In genomic region chr18:77052297-77052645, GRCh38 we compare ENCODE assay signal across 17 cellular contexts.
DNase-seq lines count a peak whose midpoint lies in the region; ATAC-seq and TF ChIP-seq lines count a peak whose summit lies in the region.
"Had no signal": no experiment of that assay in that cellular context is flagged by ENCODE, and none has a peak within 500 bp of the region (broad histone marks: within the 10 kb centered on the region; RNA-seq: fewer than 3 reads in every experiment).

No MANE protein-coding gene starts in this region.

- H3K4me1 ChIP-seq in tibial nerve (peaks cover 0 to 63% (median 56%) of the 10 kb centered on the region in 4 donors), GM23248 (ENCODE audit: insufficient read depth) (peaks cover 17% of the 10 kb centered on the region)

- H3F3A ChIP-seq in GM23248 (ENCODE audit: insufficient read depth) = no peaks in the 10 kb centered on the region

- no peak overlapping the region for H3K4me2 ChIP-seq in GM23248 (ENCODE audit: unreplicated experiment)

- intact Hi-C loops in natural killer cell (cut with micrococcal nuclease) = no loop called here

- DNase-seq in activated naive CD4-positive, alpha-beta T cell treated with anti-CD3 and anti-CD28 coated beads, Interleukin-2, amount 50 U/mL, for 72 hours (ENCODE audit: low spot score in 2 of 2) = no peak
- DNase-seq in caudate nucleus (lab: John Stamatoyannopoulos, UW) (peak in 47 of 61 donors; percentile 17 to 84 (median 58)), natural killer cell (no peak), tibial nerve (ENCODE audit: low spot score in 2 of 2) (no peak), GM23248 (no peak), DMS53 (lab: John Stamatoyannopoulos, UW) (no peak)
- no peak for DNase-seq in activated CD8-positive, alpha-beta memory T cell treated with anti-CD3 and anti-CD28 coated beads for 24 hours
- DNase-seq: ACHN; activated T-cell treated with anti-CD3 and anti-CD28 coated beads, Interleukin-2, amount 50 U/mL, for 72 hours; EL; NCI-H187; NCI-H774; stimulated activated CD4-positive, alpha-beta T cell treated with anti-CD3 and anti-CD28 coated beads, Interleukin-12 subunit alpha, Interleukin-12 subunit beta, amount 100 ng/mL, for 4 hours had no signal

- H3K4me3 Mint-ChIP-seq in activated naive CD4-positive, alpha-beta T cell treated with anti-CD3 and anti-CD28 coated beads, Interleukin-2, amount 50 U/mL, for 24 hours = no peak overlapping the region
- H3K4me3 Mint-ChIP-seq in natural killer cell = peak overlapping the region; percentile 53
- H3K4me3 Mint-ChIP-seq: activated T-cell treated with anti-CD3 and anti-CD28 coated beads, Interleukin-2, amount 50 U/mL, for 72 hours; brain; nephron had no signal

- TF ChIP-seq CTCF in natural killer cell (IDR thresholded peaks at IDR 0.05) (no peak), tibial nerve (IDR thresholded peaks at IDR 0.05) (no peak)

- no peak for ATAC-seq in activated naive CD4-positive, alpha-beta T cell treated with anti-CD3 and anti-CD28 coated beads, Interleukin-2, amount 50 U/mL, for 72 hours
- no peak for ATAC-seq in natural killer cell
- ATAC-seq: activated T-cell treated with anti-CD3 and anti-CD28 coated beads, Interleukin-2, amount 50 U/mL, for 72 hours had no signal

- TF ChIP-seq POLR2A in tibial nerve (IDR thresholded peaks at IDR 0.05) = no peak

- H3K27me3 Mint-ChIP-seq in activated naive CD4-positive, alpha-beta T cell treated with anti-CD3 and anti-CD28 coated beads, Interleukin-2, amount 50 U/mL, for 24 hours = no peaks in the 10 kb centered on the region
- H3K27me3 Mint-ChIP-seq in natural killer cell (ENCODE audit: low read depth in 2 of 2) = no peaks in the 10 kb centered on the region
- H3K27me3 Mint-ChIP-seq: brain had no signal

- H3K9ac ChIP-seq in GM23248 = no peak overlapping the region

- no peaks in the 10 kb centered on the region for H3K27me3 ChIP-seq in tibial nerve
- no peaks in the 10 kb centered on the region for H3K27me3 ChIP-seq in GM23248 (replicated peaks; ENCODE audit: insufficient read depth)

- peak overlapping the region; percentile 41 for H3K27ac Mint-ChIP-seq in activated naive CD4-positive, alpha-beta T cell treated with anti-CD3 and anti-CD28 coated beads, Interleukin-2, amount 50 U/mL, for 24 hours
- peak overlapping the region in 1 of 2 donors; percentile 99 for H3K27ac Mint-ChIP-seq in activated naive CD4-positive, alpha-beta T cell treated with anti-CD3 and anti-CD28 coated beads, Interleukin-2, amount 50 U/mL, for 72 hours
- peak overlapping the region; percentile 92 to 98 for H3K27ac Mint-ChIP-seq in natural killer cell

- WGBS in tibial nerve, 2 donors = 56 to 62% methylated on average over 8 of the region's 8 CpGs
- WGBS in GM23248 (ENCODE audit: low coverage in 1 of 2, low lambda C conversion rate in 2 of 2, missing lambda C conversion rate in 2 of 2), 2 experiments = 92% methylated on average over 8 of the region's 8 CpGs

- H3K4me1 Mint-ChIP-seq in activated naive CD4-positive, alpha-beta T cell treated with anti-CD3 and anti-CD28 coated beads, Interleukin-2, amount 50 U/mL, for 24 hours = peaks cover 69% of the 10 kb centered on the region
- peaks cover 71 to 74% of the 10 kb centered on the region in 2 donors for H3K4me1 Mint-ChIP-seq in natural killer cell

- H3K9me3 Mint-ChIP-seq in activated naive CD4-positive, alpha-beta T cell treated with anti-CD3 and anti-CD28 coated beads, Interleukin-2, amount 50 U/mL, for 24 hours = no peaks in the 10 kb centered on the region
- no peaks in the 10 kb centered on the region for H3K9me3 Mint-ChIP-seq in activated naive CD4-positive, alpha-beta T cell treated with anti-CD3 and anti-CD28 coated beads, Interleukin-2, amount 50 U/mL, for 72 hours
- no peaks in the 10 kb centered on the region for H3K9me3 Mint-ChIP-seq in natural killer cell
- H3K9me3 Mint-ChIP-seq: activated T-cell treated with anti-CD3 and anti-CD28 coated beads, Interleukin-2, amount 50 U/mL, for 72 hours; nephron had no signal

- H3K36me3 Mint-ChIP-seq in activated naive CD4-positive, alpha-beta T cell treated with anti-CD3 and anti-CD28 coated beads, Interleukin-2, amount 50 U/mL, for 24 hours = peaks cover 5% of the 10 kb centered on the region
- H3K36me3 Mint-ChIP-seq in activated naive CD4-positive, alpha-beta T cell treated with anti-CD3 and anti-CD28 coated beads, Interleukin-2, amount 50 U/mL, for 72 hours = peaks cover 13 to 14% of the 10 kb centered on the region in 2 donors
- H3K36me3 Mint-ChIP-seq in natural killer cell = peaks cover under 1% of the 10 kb centered on the region
- H3K36me3 Mint-ChIP-seq: brain had no signal

- no peaks in the 10 kb centered on the region for H3K9me2 ChIP-seq in GM23248 (ENCODE audit: insufficient read depth)

- H3K79me2 ChIP-seq in GM23248 (ENCODE audit: insufficient read depth) = no peaks in the 10 kb centered on the region

- in situ Hi-C loops in GM23248 (cut with MboI) = loop anchor here (25.0 kb wide), 1 partner anchor 160 kb away; no protein-coding TSS in a partner anchor

- no peak for TF ChIP-seq EP300 in tibial nerve (IDR thresholded peaks at IDR 0.05)

- H3K36me3 ChIP-seq in tibial nerve (peaks cover 0 to under 1% (median 0%) of the 10 kb centered on the region in 3 donors), GM23248 (ENCODE audit: low read depth) (no peaks in the 10 kb centered on the region)
- H3K36me3 ChIP-seq: WERI-Rb-1 had no signal

- H3K9me3 ChIP-seq in tibial nerve = no peaks in the 10 kb centered on the region
- no peaks in the 10 kb centered on the region for H3K9me3 ChIP-seq in GM23248 (ENCODE audit: low read depth)

- H4K20me1 ChIP-seq in GM23248 (ENCODE audit: insufficient read depth) = no peaks in the 10 kb centered on the region

- H2AFZ ChIP-seq in GM23248 = no peak overlapping the region

- H3K27ac ChIP-seq in caudate nucleus (ENCODE audit: low read depth, low read length) (peak overlapping the region; percentile 95), tibial nerve (peak overlapping the region; percentile 5 to 92 (median 87)), GM23248 (no peak overlapping the region)
- H3K27ac ChIP-seq: WERI-Rb-1 had no signal

- H3K4me3 ChIP-seq in tibial nerve (no peak overlapping the region), GM23248 (no peak overlapping the region)

Comparison
In these comparisons a context has a peak if more than half of its experiments do, and no peak if none do; other contexts are left out.
1. DNase-seq: peak in caudate nucleus (47 of 61); none in activated naive CD4-positive, alpha-beta T cell treated with anti-CD3 and anti-CD28 coated beads, Interleukin-2, amount 50 U/mL, for 72 hours (0 of 2), natural killer cell (single experiment), tibial nerve (0 of 2), GM23248 (single experiment), DMS53 (single experiment) and activated CD8-positive, alpha-beta memory T cell treated with anti-CD3 and anti-CD28 coated beads for 24 hours (single experiment).